In genomic region chr16:16042076-16042475, GRCh38 we compare ENCODE assay signal across 14 cellular contexts.
A peak's percentile ranks its signal among the peaks of the same experiment; 100 is the strongest.
DNase-seq lines count a peak whose midpoint lies in the region; ATAC-seq and TF ChIP-seq lines count a peak whose summit lies in the region.
"Had no signal": no experiment of that assay in that cellular context is flagged by ENCODE, and none has a peak within 500 bp of the region (broad histone marks: within the 10 kb centered on the region; RNA-seq: fewer than 3 reads in every experiment).

No MANE protein-coding gene starts in this region.

- H3K27ac Mint-ChIP-seq in activated CD8-positive, alpha-beta memory T cell treated with anti-CD3 and anti-CD28 coated beads, Interleukin-2, amount 10 ng/mL, durations not matched to agents 7 days and 5 days, result peak overlapping the region; percentile 27
- peak overlapping the region; percentile 83 for H3K27ac Mint-ChIP-seq in T-helper 17 cell
- H3K27ac Mint-ChIP-seq: natural killer cell had no signal

- peaks cover 9% of the 10 kb centered on the region for H3K4me1 Mint-ChIP-seq in activated CD8-positive, alpha-beta memory T cell treated with anti-CD3 and anti-CD28 coated beads, Interleukin-2, amount 10 ng/mL, durations not matched to agents 7 days and 5 days
- H3K4me1 Mint-ChIP-seq in T-helper 17 cell, result peaks cover 28% of the 10 kb centered on the region

- H3K4me3 ChIP-seq in foreskin fibroblast (ENCODE audit: low read depth in 1 of 2, low read length in 2 of 2), result no peak overlapping the region
- H3K4me3 ChIP-seq: K562, tibial nerve had no signal

- no peaks in the 10 kb centered on the region for H3K9me3 Mint-ChIP-seq in activated CD8-positive, alpha-beta memory T cell treated with anti-CD3 and anti-CD28 coated beads, Interleukin-2, amount 10 ng/mL, durations not matched to agents 7 days and 5 days (ENCODE audit: low read depth)
- H3K9me3 Mint-ChIP-seq: central memory CD8-positive, alpha-beta T cell; natural killer cell had no signal

- H3K4me3 Mint-ChIP-seq in activated CD8-positive, alpha-beta memory T cell treated with anti-CD3 and anti-CD28 coated beads, Interleukin-2, amount 10 ng/mL, durations not matched to agents 7 days and 5 days, result no peak overlapping the region
- no peak overlapping the region for H3K4me3 Mint-ChIP-seq in T-helper 17 cell
- H3K4me3 Mint-ChIP-seq: central memory CD8-positive, alpha-beta T cell; natural killer cell had no signal

- peaks cover 40% of the 10 kb centered on the region for H3K36me3 Mint-ChIP-seq in activated CD8-positive, alpha-beta memory T cell treated with anti-CD3 and anti-CD28 coated beads, Interleukin-2, amount 10 ng/mL, durations not matched to agents 7 days and 5 days
- peaks cover 16% of the 10 kb centered on the region for H3K36me3 Mint-ChIP-seq in T-helper 17 cell (ENCODE audit: low read depth)
- H3K36me3 Mint-ChIP-seq: natural killer cell had no signal

- no peak for ATAC-seq in activated CD8-positive, alpha-beta memory T cell treated with anti-CD3 and anti-CD28 coated beads, Interleukin-2, amount 10 ng/mL, durations not matched to agents 7 days and 5 days
- ATAC-seq in T-helper 17 cell (no peak), esophagus mucosa (no peak)
- ATAC-seq: K562, natural killer cell had no signal

- TF ChIP-seq CTCF in foreskin fibroblast (IDR thresholded peaks at IDR 0.05; ENCODE audit: low read depth, low read length), result no peak

- no peak for DNase-seq in activated CD8-positive, alpha-beta memory T cell treated with anti-CD3 and anti-CD28 coated beads, Interleukin-2, amount 10 ng/mL, durations not matched to agents 7 days and 5 days
- DNase-seq in activated CD8-positive, alpha-beta memory T cell treated with anti-CD3 and anti-CD28 coated beads, Interleukin-2, amount 50 U/mL, for 4 hours, result no peak
- DNase-seq in T-helper 17 cell (no peak), foreskin fibroblast (peak; percentile 84 to 93), superior temporal gyrus (ENCODE audit: extremely low spot score) (peak; percentile 65), germinal center (ENCODE audit: low spot score) (no peak), NCI-H1092 (lab: John Stamatoyannopoulos, UW) (no peak)
- DNase-seq: 8988T, natural killer cell, NCI-H82 had no signal

- H3K9me3 ChIP-seq in T-helper 17 cell (ENCODE audit: control insufficient read depth, low read length, poor library complexity, severe bottlenecking), result no peaks in the 10 kb centered on the region
- H3K9me3 ChIP-seq: tibial nerve had no signal

- CTCF ChIA-PET in activated CD8-positive, alpha-beta memory T cell treated with anti-CD3 and anti-CD28 coated beads, Interleukin-2, amount 10 ng/mL, durations not matched to agents 7 days and 5 days (lab: Charles Lee), result interaction anchor here (0.7 to 1.5 kb wide), 2 partner anchors 13 to 113 kb away, joined by 3 to 4 read pairs; no protein-coding TSS in a partner anchor

- H3K27me3 Mint-ChIP-seq in activated CD8-positive, alpha-beta memory T cell treated with anti-CD3 and anti-CD28 coated beads, Interleukin-2, amount 10 ng/mL, durations not matched to agents 7 days and 5 days, result no peaks in the 10 kb centered on the region
- no peaks in the 10 kb centered on the region for H3K27me3 Mint-ChIP-seq in T-helper 17 cell
- H3K27me3 Mint-ChIP-seq: central memory CD8-positive, alpha-beta T cell had no signal

Comparison
In these comparisons a context has a peak if more than half of its experiments do, and no peak if none do; other contexts are left out.
1. DNase-seq: peak in foreskin fibroblast (2 of 2) and superior temporal gyrus (single experiment); none in activated CD8-positive, alpha-beta memory T cell treated with anti-CD3 and anti-CD28 coated beads, Interleukin-2, amount 10 ng/mL, durations not matched to agents 7 days and 5 days (single experiment), activated CD8-positive, alpha-beta memory T cell treated with anti-CD3 and anti-CD28 coated beads, Interleukin-2, amount 50 U/mL, for 4 hours (single experiment), T-helper 17 cell (0 of 3), germinal center (single experiment) and NCI-H1092 (single experiment).